In the genomic region with DNA sequence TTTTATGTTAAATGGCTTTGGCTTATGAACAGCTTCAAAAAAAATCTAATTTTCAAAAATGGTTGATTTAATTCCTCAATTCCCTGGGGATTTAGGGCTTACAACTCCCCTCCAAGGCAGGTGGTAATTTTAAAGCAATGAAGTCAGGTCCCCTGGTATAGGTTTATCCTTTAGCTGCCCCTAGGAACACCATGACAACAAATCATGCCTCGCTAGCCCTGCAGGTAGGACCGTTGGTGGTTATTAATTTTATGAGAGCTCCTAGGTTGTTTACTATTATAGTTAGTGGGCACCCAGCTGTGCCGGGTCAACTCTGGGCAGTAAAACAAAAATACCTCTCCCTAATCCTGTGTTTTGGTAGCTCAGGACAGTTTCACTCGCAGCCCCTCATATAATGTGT, we compare ENCODE assay signal across 19 cellular contexts.
"Had no signal": no experiment of that assay in that cellular context is flagged by ENCODE, and none has a peak within 500 bp of the region (broad histone marks: within the 10 kb centered on the region; RNA-seq: fewer than 3 reads in every experiment).

No MANE protein-coding gene starts in this region.

- H3K4me1 Mint-ChIP-seq: central memory CD8-positive, alpha-beta T cell had no signal

- H3K36me3 Mint-ChIP-seq: activated CD8-positive, alpha-beta memory T cell treated with anti-CD3 and anti-CD28 coated beads, Interleukin-2, amount 10 ng/mL, durations not matched to agents 7 days and 5 days; activated naive CD8-positive, alpha-beta T cell; brain; naive thymus-derived CD4-positive, alpha-beta T cell had no signal

- H3K4me3 Mint-ChIP-seq: activated CD8-positive, alpha-beta memory T cell treated with anti-CD3 and anti-CD28 coated beads, Interleukin-2, amount 10 ng/mL, durations not matched to agents 7 days and 5 days; activated naive CD8-positive, alpha-beta T cell; activated T-cell treated with anti-CD3 and anti-CD28 coated beads, Interleukin-2, amount 50 U/mL, for 4 hours; brain; central memory CD8-positive, alpha-beta T cell; naive thymus-derived CD4-positive, alpha-beta T cell; stimulated activated naive CD8-positive, alpha-beta T cell treated with anti-CD3 and anti-CD28 coated beads, Interleukin-15, amount 100 ng/mL, for 72 hours had no signal

- DNase-seq: activated CD4-positive, alpha-beta T cell treated with anti-CD3 and anti-CD28 coated beads, Interleukin-2, amount 50 U/mL, for 48 hours; activated CD4-positive, CD25-positive, alpha-beta regulatory T cell treated with anti-CD3 and anti-CD28 coated beads, Interleukin-2, amount 50 U/mL, for 72 hours; activated CD8-positive, alpha-beta memory T cell treated with anti-CD3 and anti-CD28 coated beads, Interleukin-2, amount 10 ng/mL, durations not matched to agents 7 days and 5 days; activated gamma-delta T cell; activated T-cell treated with anti-CD3 and anti-CD28 coated beads, Interleukin-2, amount 50 U/mL, for 4 hours; amygdala; cortex of kidney; effector CD8-positive, alpha-beta T cell; gastrocnemius medialis; islet precursor cell; mammary epithelial cell; naive thymus-derived CD4-positive, alpha-beta T cell; retina; stimulated activated CD4-positive, alpha-beta T cell treated with anti-CD3 and anti-CD28 coated beads, Interleukin-4, amount 100 ng/mL, for 1 hour; stimulated activated naive CD8-positive, alpha-beta T cell treated with anti-CD3 and anti-CD28 coated beads, Interleukin-15, amount 100 ng/mL, for 72 hours had no signal

- H3K9me3 Mint-ChIP-seq: activated T-cell treated with anti-CD3 and anti-CD28 coated beads, Interleukin-2, amount 50 U/mL, for 4 hours; central memory CD8-positive, alpha-beta T cell; stimulated activated naive CD8-positive, alpha-beta T cell treated with anti-CD3 and anti-CD28 coated beads, Interleukin-15, amount 100 ng/mL, for 72 hours had no signal

- H3K27ac Mint-ChIP-seq: activated CD8-positive, alpha-beta memory T cell treated with anti-CD3 and anti-CD28 coated beads, Interleukin-2, amount 10 ng/mL, durations not matched to agents 7 days and 5 days; activated naive CD8-positive, alpha-beta T cell; brain; naive thymus-derived CD4-positive, alpha-beta T cell; stimulated activated naive CD8-positive, alpha-beta T cell treated with anti-CD3 and anti-CD28 coated beads, Interleukin-15, amount 100 ng/mL, for 72 hours had no signal

- ATAC-seq: activated CD8-positive, alpha-beta memory T cell treated with anti-CD3 and anti-CD28 coated beads, Interleukin-2, amount 10 ng/mL, durations not matched to agents 7 days and 5 days; activated T-cell treated with anti-CD3 and anti-CD28 coated beads, Interleukin-2, amount 50 U/mL, for 4 hours; gastrocnemius medialis; left lobe of liver; naive thymus-derived CD4-positive, alpha-beta T cell; stimulated activated naive CD8-positive, alpha-beta T cell treated with anti-CD3 and anti-CD28 coated beads, Interleukin-15, amount 100 ng/mL, for 72 hours had no signal
